In the genomic region with DNA sequence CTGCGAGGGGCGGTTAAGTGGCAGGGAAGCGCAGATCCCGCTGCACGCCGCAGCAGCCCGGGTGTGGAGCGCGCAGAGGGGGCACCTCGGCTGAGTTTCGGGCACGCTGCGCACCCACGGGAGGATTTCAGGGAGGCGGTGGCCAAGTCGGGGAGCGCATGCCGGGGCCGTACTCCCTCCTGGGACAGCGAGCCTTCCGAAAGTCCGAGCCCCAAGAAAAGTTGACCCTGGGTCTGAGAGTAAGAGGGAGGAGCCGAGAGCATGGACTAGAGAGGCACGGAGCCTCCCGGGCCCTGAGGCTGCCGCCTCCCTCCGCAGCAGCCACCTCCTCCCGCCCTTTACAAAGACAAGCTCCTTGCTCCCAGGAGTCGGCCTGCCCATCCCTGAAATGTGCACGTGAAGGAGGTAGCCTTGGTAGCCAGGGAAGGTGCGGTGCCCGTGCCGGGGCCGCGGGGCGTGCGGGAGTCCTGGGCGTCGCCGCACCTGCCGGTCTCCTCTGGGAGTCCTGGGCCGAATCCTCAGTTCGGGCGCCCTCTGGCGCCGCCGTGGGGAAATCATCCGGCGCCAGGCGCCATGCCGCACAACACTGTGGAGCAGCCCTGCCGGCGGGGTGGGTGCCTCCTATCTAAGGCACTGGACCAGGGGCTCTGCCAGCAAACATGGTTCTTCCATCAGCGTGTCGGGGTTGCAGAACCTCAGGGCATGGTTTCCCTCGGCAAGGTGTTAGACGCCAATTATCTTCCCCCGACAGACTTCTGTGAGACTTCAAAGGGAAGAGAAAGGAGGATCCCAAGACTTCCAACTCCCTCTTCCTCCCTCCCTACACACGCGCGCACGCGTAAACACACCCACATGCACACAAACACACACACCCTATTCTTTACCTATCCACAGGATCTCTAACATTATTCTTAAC, we compare ENCODE assay signal across 8 cellular contexts.
DNase-seq lines count a peak whose midpoint lies in the region; ATAC-seq and TF ChIP-seq lines count a peak whose summit lies in the region.

No MANE protein-coding gene starts in this region.

- peak overlapping the region in 1 of 3 donors; percentile 34 for H3K27ac Mint-ChIP-seq in IgD-negative memory B cell

- DNase-seq in DMS53 (lab: John Stamatoyannopoulos, UW): peak; percentile 94
- DNase-seq in RKO (ENCODE audit: low spot score): peak; percentile 24
- DNase-seq in activated T-helper 9 cell treated with anti-CD3 and anti-CD28 coated beads, Interleukin-2, amount 50 U/mL, for 16 hours (ENCODE audit: low read depth): peak; percentile 38
- peak; percentile 91 for DNase-seq in germinal center (ENCODE audit: low spot score)
- DNase-seq in superior temporal gyrus (ENCODE audit: extremely low spot score): peak; percentile 91

- H3K4me1 Mint-ChIP-seq in IgD-negative memory B cell: peaks cover 7 to 13% (median 13%) of the 10 kb centered on the region in 3 donors

- peaks cover 99% of the 10 kb centered on the region for H3K27me3 ChIP-seq in neutrophil

- H3K27ac ChIP-seq in neutrophil: no peak overlapping the region

- peaks cover 7 to 10% of the 10 kb centered on the region in 2 experiments for H3K4me1 ChIP-seq in neutrophil (ENCODE audit: control insufficient read depth in 1 of 2, insufficient read depth in 1 of 2, low read depth in 1 of 2, low read length in 1 of 2)

- peaks cover 25% of the 10 kb centered on the region for H3K27me3 Mint-ChIP-seq in IgD-negative memory B cell

- peak overlapping the region; percentile 63 to 71 for H3K4me3 ChIP-seq in neutrophil (ENCODE audit: low read depth in 1 of 2, low read length in 1 of 2)

- no peaks in the 10 kb centered on the region for H3K36me3 ChIP-seq in neutrophil

- peak; percentile 99 for ATAC-seq in GM21576 (IDR thresholded peaks at IDR 0.05; ENCODE audit: unreplicated experiment)

- no peaks in the 10 kb centered on the region for H3K36me3 Mint-ChIP-seq in IgD-negative memory B cell

- peak overlapping the region; percentile 87 to 97 (median 94) for H3K4me3 Mint-ChIP-seq in IgD-negative memory B cell

- no peaks in the 10 kb centered on the region for H3K9me3 Mint-ChIP-seq in IgD-negative memory B cell

- H3K9me3 ChIP-seq in neutrophil: no peaks in the 10 kb centered on the region

- peak; percentile 84 for TF ChIP-seq CTCF in neutrophil (IDR thresholded peaks at IDR 0.05)

Comparison
In these comparisons a context has a peak if more than half of its experiments do, and no peak if none do; other contexts are left out.
1. DNase-seq: peak in every context shown above with its lines; median percentile 94 in DMS53; 91 in germinal center; 91 in superior temporal gyrus; 38 in activated T-helper 9 cell treated with anti-CD3 and anti-CD28 coated beads, Interleukin-2, amount 50 U/mL, for 16 hours; 24 in RKO.